Comparison of ENCODE assay signal across 24 cellular contexts in genomic region chr2:65113229-65113628, GRCh38. TPM values are rescaled to one million over a fixed set of nuclear protein-coding genes. Genes with fewer than 3 reads are reported as not detected.
DNase-seq lines count a peak whose midpoint lies in the region; ATAC-seq and TF ChIP-seq lines count a peak whose summit lies in the region.
"Had no signal": no experiment of that assay in that cellular context is flagged by ENCODE, and none has a peak within 500 bp of the region (broad histone marks: within the 10 kb centered on the region; RNA-seq: fewer than 3 reads in every experiment).

No MANE protein-coding gene starts in this region.

- in situ Hi-C loops in gastrocnemius medialis (cut with MboI; ENCODE audit: low sequenced_read_pairs in 4 of 4): no loop called here

- no peak overlapping the region for H3K4me3 Mint-ChIP-seq in stimulated activated naive CD8-positive, alpha-beta T cell treated with anti-CD3 and anti-CD28 coated beads, Interleukin-15, Interleukin-2, amounts not matched to agents 100 ng/mL and 50 ng/mL, for 24 hours
- no peak overlapping the region for H3K4me3 Mint-ChIP-seq in memory B cell

- no peak for TF ChIP-seq POLR2A in gastrocnemius medialis (IDR thresholded peaks at IDR 0.05)

- no peaks in the 10 kb centered on the region for H3K27me3 ChIP-seq in gastrocnemius medialis
- H3K27me3 ChIP-seq: BLaER1 treated with 17β-estradiol and CSF1 and Interleukin-3, amounts not matched to agents 10 nM and 100 nM had no signal

- intact Hi-C loops in gastrocnemius medialis (cut with DNase I; ENCODE audit: low total_unique reads): no loop called here
- intact Hi-C loops in head of caudate nucleus (cut with DNase I): no loop called here

- peaks cover 23 to 26% of the 10 kb centered on the region in 2 donors for H3K4me1 ChIP-seq in gastrocnemius medialis

- no peaks in the 10 kb centered on the region for H3K36me3 ChIP-seq in gastrocnemius medialis

- H3K27me3 Mint-ChIP-seq in stimulated activated naive CD8-positive, alpha-beta T cell treated with anti-CD3 and anti-CD28 coated beads, Interleukin-15, Interleukin-2, amounts not matched to agents 100 ng/mL and 50 ng/mL, for 24 hours: no peaks in the 10 kb centered on the region
- no peaks in the 10 kb centered on the region for H3K27me3 Mint-ChIP-seq in memory B cell
- H3K27me3 Mint-ChIP-seq: CD4-positive, alpha-beta T cell had no signal

- H3K4me3 ChIP-seq in gastrocnemius medialis: no peak overlapping the region
- H3K4me3 ChIP-seq: BLaER1 treated with 17β-estradiol and CSF1 and Interleukin-3, amounts not matched to agents 10 nM and 100 nM; GM12878 had no signal

- peaks cover 18% of the 10 kb centered on the region for H3K36me3 Mint-ChIP-seq in stimulated activated naive CD8-positive, alpha-beta T cell treated with anti-CD3 and anti-CD28 coated beads, Interleukin-15, Interleukin-2, amounts not matched to agents 100 ng/mL and 50 ng/mL, for 24 hours (ENCODE audit: low read depth)
- H3K36me3 Mint-ChIP-seq in memory B cell: peaks cover 12% of the 10 kb centered on the region

- TF ChIP-seq CTCF in gastrocnemius medialis (IDR thresholded peaks at IDR 0.05 in 4 of 5, conservative IDR thresholded peaks at IDR 0.05 in 1 of 5): no peak

- DNase-seq in stimulated activated naive CD8-positive, alpha-beta T cell treated with anti-CD3 and anti-CD28 coated beads, Interleukin-15, Interleukin-2, amounts not matched to agents 100 U/mL and 50 U/mL, for 24 hours: no peak
- DNase-seq in memory B cell (ENCODE audit: low spot score in 2 of 2) (no peak), gastrocnemius medialis (no peak), NCI-H524 (lab: John Stamatoyannopoulos, UW) (no peak), head of caudate nucleus (no peak), T-helper 2 cell (no peak)
- DNase-seq: CD4-positive, alpha-beta T cell; COR-L47; DMS53; GDM1; Karpas-422; NCI-H1092; NCI-H1417 treated with DMSO at 0.1 percent for 48 hours; NCI-H1694 treated with DMSO at 0.1 percent for 48 hours; NCI-H2081; NCI-H345; NCI-H510A treated with DMSO at 0.1 percent for 48 hours; NCI-H774; SK-N-SH had no signal

- peak overlapping the region; percentile 45 for H3K27ac Mint-ChIP-seq in stimulated activated naive CD8-positive, alpha-beta T cell treated with anti-CD3 and anti-CD28 coated beads, Interleukin-15, Interleukin-2, amounts not matched to agents 100 ng/mL and 50 ng/mL, for 24 hours
- peak overlapping the region; percentile 12 for H3K27ac Mint-ChIP-seq in memory B cell

- H3K27ac ChIP-seq in gastrocnemius medialis: peak overlapping the region; percentile 11 to 50 (median 28)
- H3K27ac ChIP-seq: BLaER1 treated with 17β-estradiol and CSF1 and Interleukin-3, amounts not matched to agents 10 nM and 100 nM; HL-60 had no signal

- peaks cover 61% of the 10 kb centered on the region for H3K4me1 Mint-ChIP-seq in stimulated activated naive CD8-positive, alpha-beta T cell treated with anti-CD3 and anti-CD28 coated beads, Interleukin-15, Interleukin-2, amounts not matched to agents 100 ng/mL and 50 ng/mL, for 24 hours (ENCODE audit: low read depth)
- peaks cover 28% of the 10 kb centered on the region for H3K4me1 Mint-ChIP-seq in memory B cell

- H3K9me3 Mint-ChIP-seq in stimulated activated naive CD8-positive, alpha-beta T cell treated with anti-CD3 and anti-CD28 coated beads, Interleukin-15, Interleukin-2, amounts not matched to agents 100 ng/mL and 50 ng/mL, for 24 hours: no peaks in the 10 kb centered on the region
- no peaks in the 10 kb centered on the region for H3K9me3 Mint-ChIP-seq in memory B cell
- H3K9me3 Mint-ChIP-seq: CD4-positive, alpha-beta T cell had no signal

- H3K9me3 ChIP-seq in gastrocnemius medialis: no peaks in the 10 kb centered on the region
- H3K9me3 ChIP-seq: SK-N-SH had no signal

- no peak for ATAC-seq in stimulated activated naive CD8-positive, alpha-beta T cell treated with anti-CD3 and anti-CD28 coated beads, Interleukin-15, Interleukin-2, amounts not matched to agents 100 U/mL and 50 U/mL, for 24 hours
- ATAC-seq in memory B cell (ENCODE audit: low read depth) (no peak), gastrocnemius medialis (peak in 1 of 2 donors; percentile 66)
- ATAC-seq: HCT116 had no signal

RNA-seq across cellular contexts. Expression of gene RAB1A, which starts 16.7 kb away (rescaled TPM):
- 10 to 100 TPM; 36.4 to 71.3 (median 43.7) TPM for total RNA-seq in gastrocnemius medialis

RNA-seq across cellular contexts. Expression of gene CEP68, which starts 57.0 kb away (rescaled TPM):
- 10 to 100 TPM; 21.4 to 48.0 (median 35.2) TPM for total RNA-seq in gastrocnemius medialis
